Comparison of ENCODE assay signal across 26 cellular contexts in genomic region chr6:39421383-39422225, GRCh38.
DNase-seq lines count a peak whose midpoint lies in the region; ATAC-seq and TF ChIP-seq lines count a peak whose summit lies in the region.
"Had no signal": no experiment of that assay in that cellular context is flagged by ENCODE, and none has a peak within 500 bp of the region (broad histone marks: within the 10 kb centered on the region; RNA-seq: fewer than 3 reads in every experiment).

No MANE protein-coding gene starts in this region.

- H3K79me2 ChIP-seq in smooth muscle cell (ENCODE audit: low read depth) = no peaks in the 10 kb centered on the region

- peaks cover 3% of the 10 kb centered on the region for H3K27me3 Mint-ChIP-seq in activated CD4-positive, alpha-beta T cell treated with anti-CD3 and anti-CD28 coated beads, Interleukin-2, amount 10 ng/mL, durations not matched to agents 7 days and 5 days

- POLR2A ChIA-PET in activated CD4-positive, alpha-beta T cell treated with anti-CD3 and anti-CD28 coated beads, Interleukin-2, amount 10 ng/mL, durations not matched to agents 7 days and 5 days (lab: Charles Lee) = no interaction called here

- no peak overlapping the region for H3K4me3 Mint-ChIP-seq in activated CD4-positive, alpha-beta T cell treated with anti-CD3 and anti-CD28 coated beads, Interleukin-2, amount 10 ng/mL, durations not matched to agents 7 days and 5 days
- H3K4me3 Mint-ChIP-seq: activated naive CD4-positive, alpha-beta T cell treated with anti-CD3 and anti-CD28 coated beads, Interleukin-2, amount 50 U/mL, for 24 hours; activated T-cell treated with anti-CD3 and anti-CD28 coated beads, Interleukin-2, amount 50 U/mL, for 72 hours; neural crest cell had no signal

- H3F3A ChIP-seq in smooth muscle cell (ENCODE audit: low read depth) = no peaks in the 10 kb centered on the region

- no peaks in the 10 kb centered on the region for H3K36me3 ChIP-seq in right atrium auricular region
- no peaks in the 10 kb centered on the region for H3K36me3 ChIP-seq in smooth muscle cell (ENCODE audit: low read depth)
- H3K36me3 ChIP-seq: prostate gland, spleen, stomach, uterus had no signal

- H3K4me1 ChIP-seq in right atrium auricular region (peaks cover 0 to 21% of the 10 kb centered on the region in 2 donors), smooth muscle cell (ENCODE audit: low read depth) (no peaks in the 10 kb centered on the region)
- H3K4me1 ChIP-seq: prostate gland, spleen, uterus had no signal

- H3K27ac ChIP-seq in right atrium auricular region (peak overlapping the region; percentile 49 to 67), smooth muscle cell (ENCODE audit: low read depth) (no peak overlapping the region)
- H3K27ac ChIP-seq: uterus had no signal

- H3K36me3 Mint-ChIP-seq in activated CD4-positive, alpha-beta T cell treated with anti-CD3 and anti-CD28 coated beads, Interleukin-2, amount 10 ng/mL, durations not matched to agents 7 days and 5 days (ENCODE audit: low read depth) = no peaks in the 10 kb centered on the region
- H3K36me3 Mint-ChIP-seq: activated naive CD4-positive, alpha-beta T cell treated with anti-CD3 and anti-CD28 coated beads, Interleukin-2, amount 50 U/mL, for 24 hours had no signal

- no peaks in the 10 kb centered on the region for H3K4me1 Mint-ChIP-seq in activated CD4-positive, alpha-beta T cell treated with anti-CD3 and anti-CD28 coated beads, Interleukin-2, amount 10 ng/mL, durations not matched to agents 7 days and 5 days

- no peaks in the 10 kb centered on the region for H3K9me3 Mint-ChIP-seq in activated CD4-positive, alpha-beta T cell treated with anti-CD3 and anti-CD28 coated beads, Interleukin-2, amount 10 ng/mL, durations not matched to agents 7 days and 5 days
- H3K9me3 Mint-ChIP-seq: activated naive CD4-positive, alpha-beta T cell treated with anti-CD3 and anti-CD28 coated beads, Interleukin-2, amount 50 U/mL, for 24 hours; activated T-cell treated with anti-CD3 and anti-CD28 coated beads, Interleukin-2, amount 50 U/mL, for 72 hours had no signal

- H3K4me3 ChIP-seq in epithelial cell of esophagus (ENCODE audit: low read length) (no peak overlapping the region), right atrium auricular region (no peak overlapping the region), smooth muscle cell (no peak overlapping the region)
- H3K4me3 ChIP-seq: GM12878, prostate gland, spleen, stomach, uterus had no signal

- no peak for ATAC-seq in GM19324 (IDR thresholded peaks at IDR 0.05; ENCODE audit: low FRiP score, unreplicated experiment)
- ATAC-seq: activated CD4-positive, CD25-positive, alpha-beta regulatory T cell treated with anti-CD3 and anti-CD28 coated beads, Interleukin-2, amount 50 U/mL, for 24 hours; activated T-cell treated with anti-CD3 and anti-CD28 coated beads, Interleukin-2, amount 50 U/mL, for 72 hours; GM12878 had no signal

- no peaks in the 10 kb centered on the region for H3K9me3 ChIP-seq in right atrium auricular region
- no peaks in the 10 kb centered on the region for H3K9me3 ChIP-seq in smooth muscle cell (replicated peaks; ENCODE audit: low read depth)
- H3K9me3 ChIP-seq: prostate gland, spleen, stomach, uterus had no signal

- H2AFZ ChIP-seq in smooth muscle cell (ENCODE audit: low read depth) = peak overlapping the region; percentile 75

- CTCF ChIA-PET in activated CD4-positive, alpha-beta T cell treated with anti-CD3 and anti-CD28 coated beads, Interleukin-2, amount 10 ng/mL, durations not matched to agents 7 days and 5 days (lab: Charles Lee) = no interaction called here

- no peak for TF ChIP-seq CTCF in epithelial cell of esophagus (IDR thresholded peaks at IDR 0.05; ENCODE audit: insufficient read depth, low read depth, low read length, missing control alignments)
- TF ChIP-seq CTCF in right atrium auricular region (IDR thresholded peaks at IDR 0.05) = no peak
- no peak for TF ChIP-seq CTCF in smooth muscle cell (IDR thresholded peaks at IDR 0.05; ENCODE audit: borderline replicate concordance, insufficient read depth, poor library complexity, severe bottlenecking)

- no peak overlapping the region for H3K9ac ChIP-seq in smooth muscle cell (ENCODE audit: low read depth)

- H3K4me2 ChIP-seq in smooth muscle cell = no peak overlapping the region

- H3K27ac Mint-ChIP-seq in activated CD4-positive, alpha-beta T cell treated with anti-CD3 and anti-CD28 coated beads, Interleukin-2, amount 10 ng/mL, durations not matched to agents 7 days and 5 days = no peak overlapping the region
- H3K27ac Mint-ChIP-seq: activated naive CD4-positive, alpha-beta T cell treated with anti-CD3 and anti-CD28 coated beads, Interleukin-2, amount 50 U/mL, for 24 hours; activated T-cell treated with anti-CD3 and anti-CD28 coated beads, Interleukin-2, amount 50 U/mL, for 72 hours had no signal

- H3K27me3 ChIP-seq in right atrium auricular region = no peaks in the 10 kb centered on the region
- no peaks in the 10 kb centered on the region for H3K27me3 ChIP-seq in smooth muscle cell (ENCODE audit: low read depth)
- H3K27me3 ChIP-seq: stomach, uterus had no signal

- WGBS in smooth muscle cell (ENCODE audit: low lambda C conversion rate) = 89% methylated on average over 11 of the region's 11 CpGs

- no peaks in the 10 kb centered on the region for H4K20me1 ChIP-seq in smooth muscle cell (ENCODE audit: low read depth)

- DNase-seq in ELR (ENCODE audit: low read depth) = peak; percentile 10
- peak; percentile 19 for DNase-seq in epithelial cell of esophagus (ENCODE audit: low read depth)
- DNase-seq in right atrium auricular region (ENCODE audit: low spot score) = no peak
- DNase-seq in smooth muscle cell (lab: John Stamatoyannopoulos, UW; ENCODE audit: unreplicated experiment) = no peak
- DNase-seq in DMS114 treated with DMSO at 0.1 percent for 48 hours (lab: John Stamatoyannopoulos, UW; ENCODE audit: unreplicated experiment) = no peak
- no peak for DNase-seq in stimulated activated CD8-positive, alpha-beta memory T cell treated with anti-CD3 and anti-CD28 coated beads, Interleukin-4, amount 100 ng/mL, for 48 hours
- DNase-seq in activated CD4-positive, alpha-beta T cell treated with anti-CD3 and anti-CD28 coated beads, Interleukin-2, amount 10 ng/mL, durations not matched to agents 7 days and 5 days = no peak
- DNase-seq: ACHN; activated CD8-positive, alpha-beta memory T cell treated with anti-CD3 and anti-CD28 coated beads for 24 hours; activated T-cell treated with anti-CD3 and anti-CD28 coated beads, Interleukin-2, amount 50 U/mL, for 72 hours; DMS153; foreskin melanocyte; GOT3; NCI-H1417; NCI-H510A treated with DMSO at 0.1 percent for 48 hours; RPMI8226; spleen; stimulated activated CD4-positive, alpha-beta T cell treated with anti-CD3 and anti-CD28 coated beads, Interleukin-4, amount 100 ng/mL, for 24 hours; stomach; uterus had no signal

Comparison
In these comparisons a context has a peak if more than half of its experiments do, and no peak if none do; other contexts are left out.
1. DNase-seq: peak in ELR (single experiment) and epithelial cell of esophagus (single experiment); none in right atrium auricular region (single experiment), smooth muscle cell (single experiment), DMS114 treated with DMSO at 0.1 percent for 48 hours (single experiment), stimulated activated CD8-positive, alpha-beta memory T cell treated with anti-CD3 and anti-CD28 coated beads, Interleukin-4, amount 100 ng/mL, for 48 hours (single experiment) and activated CD4-positive, alpha-beta T cell treated with anti-CD3 and anti-CD28 coated beads, Interleukin-2, amount 10 ng/mL, durations not matched to agents 7 days and 5 days (single experiment).